In the genomic region with DNA sequence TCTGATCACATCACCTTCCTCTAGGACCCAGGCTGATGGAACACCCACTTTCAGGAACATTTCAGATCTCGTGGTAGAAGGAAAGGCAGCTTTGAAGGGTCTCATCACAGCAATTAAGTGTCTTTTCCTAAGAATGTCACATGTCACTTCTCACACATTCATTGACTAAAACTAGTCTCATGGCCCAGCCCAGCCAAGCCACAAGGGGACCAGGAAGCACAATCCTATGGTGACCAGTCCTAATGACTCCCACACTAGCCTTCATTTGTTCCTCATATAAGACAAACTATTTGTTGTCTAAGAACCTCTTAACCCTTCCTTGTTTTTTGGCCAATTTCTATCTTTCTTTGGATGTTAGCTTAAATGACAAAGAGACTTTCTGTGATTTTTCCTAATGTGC, we compare ENCODE assay signal across 17 cellular contexts.
"Had no signal": no experiment of that assay in that cellular context is flagged by ENCODE, and none has a peak within 500 bp of the region (broad histone marks: within the 10 kb centered on the region; RNA-seq: fewer than 3 reads in every experiment).

No MANE protein-coding gene starts in this region.

- H3K27me3 ChIP-seq: hepatocyte, ovary, vagina had no signal

- DNase-seq: effector memory CD8-positive, alpha-beta T cell; foreskin melanocyte; head of caudate nucleus; left colon; mucosa of descending colon; nucleus accumbens; ovary; right cardiac atrium; small intestine; stimulated activated CD4-positive, alpha-beta T cell treated with anti-CD3 and anti-CD28 coated beads, Interleukin-12 subunit alpha, Interleukin-12 subunit beta, amount 100 ng/mL, for 4 hours; stimulated activated naive CD4-positive, alpha-beta T cell treated with Interleukin-2 at 50 U/mL for 16 hours; trophoblast cell had no signal

- H3K27ac Mint-ChIP-seq: dendritic cell treated with granulocyte-macrophage colony-stimulating factor and Interleukin-4, amounts not matched to agents 40 ng/mL and 50 ng/mL, for 4 days; neural progenitor cell had no signal

- ATAC-seq: effector memory CD8-positive, alpha-beta T cell; left colon; mucosa of descending colon; natural killer cell treated with Interleukin-12 subunit alpha and Interleukin-12 subunit beta and Interleukin-15 and Interleukin-18, amount 100 ng/mL, for 72 hours; right cardiac atrium had no signal

- H3K4me2 ChIP-seq: hepatocyte, neural progenitor cell had no signal

- H3K9me3 ChIP-seq: mucosa of descending colon, ovary, vagina had no signal

- H3K79me2 ChIP-seq: hepatocyte had no signal

- H3K36me3 ChIP-seq: neural progenitor cell, ovary, vagina had no signal

- H3K27me3 Mint-ChIP-seq: effector memory CD8-positive, alpha-beta T cell; natural killer cell treated with Interleukin-12 subunit alpha and Interleukin-12 subunit beta and Interleukin-15 and Interleukin-18, amount 100 ng/mL, for 72 hours had no signal

- H3K4me1 ChIP-seq: neural progenitor cell had no signal

- H3K4me3 Mint-ChIP-seq: dendritic cell treated with granulocyte-macrophage colony-stimulating factor and Interleukin-4, amounts not matched to agents 40 ng/mL and 50 ng/mL, for 4 days; effector memory CD8-positive, alpha-beta T cell; natural killer cell treated with Interleukin-12 subunit alpha and Interleukin-12 subunit beta and Interleukin-15 and Interleukin-18, amount 100 ng/mL, for 72 hours; neural progenitor cell had no signal

- H3K27ac ChIP-seq: neural progenitor cell, ovary, vagina had no signal

- H3K9ac ChIP-seq: neural progenitor cell had no signal

- H3K4me3 ChIP-seq: hepatocyte, mucosa of descending colon, neural progenitor cell, ovary, vagina had no signal

- H3K36me3 Mint-ChIP-seq: neural progenitor cell had no signal

- H2AFZ ChIP-seq: hepatocyte, neural progenitor cell had no signal
